In genomic region chr6:83257791-83258190, GRCh38 we compare ENCODE assay signal across 1 cellular context.
TF ChIP-seq lines count a peak whose summit lies in the region.

No MANE protein-coding gene starts in this region.

TF ChIP-seq in GM23338, 12 proteins besides CTCF, POLR2A, EP300 and RAD21 (continued from another document):
- TF ChIP-seq REST (IDR thresholded peaks at IDR 0.05; ENCODE audit: unreplicated experiment) (no peak), ZNF114 (CRISPR knock-in tag; IDR thresholded peaks at IDR 0.05) (no peak), EZH2phosphoT487 (IDR thresholded peaks at IDR 0.05; ENCODE audit: unreplicated experiment) (no peak), CREB1 (CRISPR knock-in tag; IDR thresholded peaks at IDR 0.05; ENCODE audit: low read depth) (no peak), ETS1 (IDR thresholded peaks at IDR 0.05) (no peak), JUNB (IDR thresholded peaks at IDR 0.05; ENCODE audit: unreplicated experiment) (no peak), EZH2 (IDR thresholded peaks at IDR 0.05; ENCODE audit: low read depth, unreplicated experiment) (no peak), ZNF331 (CRISPR knock-in tag; IDR thresholded peaks at IDR 0.05; ENCODE audit: low read depth) (no peak)
